In genomic region chr1:156490401-156491032, GRCh38 we compare ENCODE assay signal across 8 cellular contexts.
DNase-seq lines count a peak whose midpoint lies in the region; ATAC-seq and TF ChIP-seq lines count a peak whose summit lies in the region.

No MANE protein-coding gene starts in this region.

- no peak for ATAC-seq in GM21528 (IDR thresholded peaks at IDR 0.05; ENCODE audit: low FRiP score, unreplicated experiment)

- H3K27ac ChIP-seq in neutrophil: peak overlapping the region; percentile 49

- H3K36me3 ChIP-seq in NT2/D1 (ENCODE audit: insufficient read depth, insufficient read length, low read length) (peaks cover 8% of the 10 kb centered on the region), neutrophil (peaks cover 35% of the 10 kb centered on the region)

- DNase-seq in D341Med (ENCODE audit: low spot score) (peak; percentile 62), NT2/D1 (ENCODE audit: low read depth, low spot score) (no peak), epithelial cell of esophagus (ENCODE audit: low read depth) (peak; percentile 4), amniotic stem cell (lab: John Stamatoyannopoulos, UW) (no peak), HPDE6-E6E7 (ENCODE audit: extremely low spot score) (no peak)
- no peak for DNase-seq in stimulated activated CD4-positive, alpha-beta T cell treated with anti-CD3 and anti-CD28 coated beads, Interleukin-4, amount 100 ng/mL, for 1 hour

- peak overlapping the region; percentile 63 for H3K9ac ChIP-seq in NT2/D1 (ENCODE audit: insufficient read length, low read depth)

- H3K4me3 ChIP-seq in NT2/D1 (ENCODE audit: insufficient read length, low read depth) (peak overlapping the region; percentile 3), epithelial cell of esophagus (ENCODE audit: low read length) (no peak overlapping the region), neutrophil (ENCODE audit: low read depth in 1 of 2, low read length in 1 of 2) (no peak overlapping the region)

- no peaks in the 10 kb centered on the region for H3K27me3 ChIP-seq in NT2/D1 (ENCODE audit: insufficient read depth, insufficient read length)
- H3K27me3 ChIP-seq in neutrophil: no peaks in the 10 kb centered on the region

- TF ChIP-seq CTCF in epithelial cell of esophagus (IDR thresholded peaks at IDR 0.05; ENCODE audit: insufficient read depth, low read depth, low read length, missing control alignments) (no peak), neutrophil (IDR thresholded peaks at IDR 0.05) (no peak)

- H3K9me3 ChIP-seq in NT2/D1 (ENCODE audit: insufficient read depth, low read length) (no peaks in the 10 kb centered on the region), neutrophil (no peaks in the 10 kb centered on the region)

- H3K4me1 ChIP-seq in NT2/D1 (ENCODE audit: insufficient read depth, insufficient read length) (peaks cover 47% of the 10 kb centered on the region), neutrophil (ENCODE audit: control insufficient read depth in 1 of 2, insufficient read depth in 1 of 2, low read depth in 1 of 2, low read length in 1 of 2) (peaks cover 38 to 60% of the 10 kb centered on the region in 2 experiments)

Comparison
In these comparisons a context has a peak if more than half of its experiments do, and no peak if none do; other contexts are left out.
1. DNase-seq: peak in D341Med (single experiment) and epithelial cell of esophagus (single experiment); none in NT2/D1 (single experiment), amniotic stem cell (single experiment), HPDE6-E6E7 (single experiment) and stimulated activated CD4-positive, alpha-beta T cell treated with anti-CD3 and anti-CD28 coated beads, Interleukin-4, amount 100 ng/mL, for 1 hour (single experiment).